Comparison of ENCODE assay signal across 24 cellular contexts in the genomic region with DNA sequence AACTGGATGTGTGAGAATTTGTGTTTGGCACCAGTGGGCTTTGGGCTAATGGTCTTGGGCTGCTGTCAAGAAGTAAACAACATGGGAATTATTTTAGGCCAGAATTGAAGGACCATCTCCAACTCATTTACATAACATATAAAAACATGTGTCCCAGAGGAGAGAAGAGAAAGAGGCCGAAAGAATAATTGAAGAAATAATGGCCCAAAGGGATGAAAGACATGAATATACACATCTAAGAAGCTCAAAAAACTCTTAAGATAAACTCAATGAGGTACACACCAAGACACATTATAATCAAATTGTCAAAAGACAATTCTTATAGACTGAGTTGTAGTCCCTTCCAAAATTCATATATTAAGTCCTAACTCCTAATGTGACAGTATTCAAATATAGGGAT.
"Had no signal": no experiment of that assay in that cellular context is flagged by ENCODE, and none has a peak within 500 bp of the region (broad histone marks: within the 10 kb centered on the region; RNA-seq: fewer than 3 reads in every experiment).

No MANE protein-coding gene starts in this region.

- H3K4me1 ChIP-seq: stomach, suprapubic skin, testis, thyroid gland, tibial artery, tibial nerve, transverse colon, upper lobe of left lung, upper lobe of right lung, uterus, vagina had no signal

- H3K27ac ChIP-seq: stomach, suprapubic skin, testis, thoracic aorta, thyroid gland, tibial artery, tibial nerve, transverse colon, upper lobe of left lung, upper lobe of right lung, uterus, vagina had no signal

- H3K36me3 ChIP-seq: stomach, suprapubic skin, thoracic aorta, thyroid gland, tibial artery, tibial nerve, transverse colon, upper lobe of left lung, upper lobe of right lung, uterus, vagina had no signal

- H3K4me3 ChIP-seq: stomach, suprapubic skin, testis, thoracic aorta, thyroid gland, tibial artery, tibial nerve, transverse colon, upper lobe of left lung, upper lobe of right lung, uterus, vagina had no signal

- H3K9me3 ChIP-seq: thyroid gland had no signal

- DNase-seq: stimulated activated CD4-positive, alpha-beta T cell treated with anti-CD3 and anti-CD28 coated beads, Interleukin-2, amount 100 ng/mL, for 48 hours; stimulated activated CD4-positive, alpha-beta T cell treated with anti-CD3 and anti-CD28 coated beads, Interleukin-4, amount 100 ng/mL, for 1 hour; stimulated activated CD4-positive, alpha-beta T cell treated with anti-CD3 and anti-CD28 coated beads, Interleukin-4, amount 100 ng/mL, for 24 hours; stimulated activated CD4-positive, alpha-beta T cell treated with anti-CD3 and anti-CD28 coated beads, Interleukin-4, amount 100 ng/mL, for 4 hours; stimulated activated CD8-positive, alpha-beta memory T cell treated with anti-CD3 and anti-CD28 coated beads, Interleukin-4, amount 100 ng/mL, for 48 hours; stimulated activated naive B cell treated with anti-CD40 and anti-IgM and Interleukin-4, amounts not matched to agents 10 μg/mL and 1 μg/mL and 100 μg/mL, for 72 hours; stimulated activated naive CD4-positive, alpha-beta T cell; stimulated activated naive CD4-positive, alpha-beta T cell treated with Interleukin-2 at 50 U/mL for 16 hours; stimulated activated naive CD8-positive, alpha-beta T cell treated with anti-CD3 and anti-CD28 coated beads, Interleukin-15, amount 100 ng/mL, for 72 hours; stimulated activated naive CD8-positive, alpha-beta T cell treated with anti-CD3 and anti-CD28 coated beads, Interleukin-15, Interleukin-2, amounts not matched to agents 100 U/mL and 50 U/mL, for 24 hours; stomach; substantia nigra; testis; thyroid gland; tibial artery; transverse colon; trophoblast cell; upper lobe of left lung; upper lobe of right lung; uterus had no signal
